Comparison of ENCODE assay signal across 25 cellular contexts in genomic region chr1:168187180-168187579, GRCh38.
"Had no signal": no experiment of that assay in that cellular context is flagged by ENCODE, and none has a peak within 500 bp of the region (broad histone marks: within the 10 kb centered on the region; RNA-seq: fewer than 3 reads in every experiment).

No MANE protein-coding gene starts in this region.

- H3K27ac Mint-ChIP-seq: activated CD4-positive, alpha-beta memory T cell treated with anti-CD3 and anti-CD28 coated beads, Interleukin-2, amount 10 ng/mL, durations not matched to agents 7 days and 5 days; activated CD4-positive, alpha-beta T cell treated with anti-CD3 and anti-CD28 coated beads, Interleukin-2, amount 10 ng/mL, durations not matched to agents 7 days and 5 days; activated naive CD4-positive, alpha-beta T cell treated with anti-CD3 and anti-CD28 coated beads, Interleukin-2, amount 50 U/mL, for 24 hours; activated naive CD8-positive, alpha-beta T cell treated with anti-CD3 and anti-CD28 coated beads, Interleukin-2, amount 50 U/mL, for 24 hours; activated T-cell treated with anti-CD3 and anti-CD28 coated beads, Interleukin-2, amount 50 U/mL, for 24 hours; activated T-helper 2 cell treated with anti-CD3 and anti-CD28 coated beads, Interferon-gamma antibody, Interleukin-2, Interleukin-4, amounts not matched to agents 10 μg/mL and 5 μg/mL and 100 μg/mL, durations not matched to agents 14 hours and 24 hours and 36 hours had no signal

- H3K9me3 ChIP-seq: colonic mucosa, esophagus squamous epithelium, left lung, lower lobe of right lung, tibial nerve had no signal

- H3K4me1 ChIP-seq: colonic mucosa, left lung had no signal

- H3K9me3 Mint-ChIP-seq: activated CD4-positive, alpha-beta memory T cell treated with anti-CD3 and anti-CD28 coated beads, Interleukin-2, amount 10 ng/mL, durations not matched to agents 7 days and 5 days; activated CD4-positive, alpha-beta T cell treated with anti-CD3 and anti-CD28 coated beads, Interleukin-2, amount 10 ng/mL, durations not matched to agents 7 days and 5 days; activated naive CD4-positive, alpha-beta T cell treated with anti-CD3 and anti-CD28 coated beads, Interleukin-2, amount 50 U/mL, for 24 hours; activated naive CD8-positive, alpha-beta T cell treated with anti-CD3 and anti-CD28 coated beads, Interleukin-2, amount 50 U/mL, for 24 hours; activated T-cell treated with anti-CD3 and anti-CD28 coated beads, Interleukin-2, amount 50 U/mL, for 24 hours; activated T-helper 2 cell treated with anti-CD3 and anti-CD28 coated beads, Interferon-gamma antibody, Interleukin-2, Interleukin-4, amounts not matched to agents 10 μg/mL and 5 μg/mL and 100 μg/mL, durations not matched to agents 14 hours and 24 hours and 36 hours; naive thymus-derived CD8-positive, alpha-beta T cell had no signal

- DNase-seq: activated CD4-positive, alpha-beta memory T cell treated with anti-CD3 and anti-CD28 coated beads, Interleukin-2, amount 10 ng/mL, durations not matched to agents 7 days and 5 days; activated CD4-positive, alpha-beta T cell treated with anti-CD3 and anti-CD28 coated beads, Interleukin-2, amount 10 ng/mL, durations not matched to agents 7 days and 5 days; activated CD4-positive, CD25-positive, alpha-beta regulatory T cell treated with anti-CD3 and anti-CD28 coated beads, Interleukin-2, amount 50 U/mL, for 72 hours; activated CD8-positive, alpha-beta memory T cell treated with anti-CD3 and anti-CD28 coated beads, Interleukin-2, amount 50 U/mL, for 48 hours; activated naive CD8-positive, alpha-beta T cell treated with anti-CD3 and anti-CD28 coated beads, Interleukin-2, amount 50 U/mL, for 24 hours; activated T-cell treated with anti-CD3 and anti-CD28 coated beads, Interleukin-2, amount 50 U/mL, for 24 hours; anterior cingulate cortex; cerebellar nuclear complex; colonic mucosa; effector CD8-positive, alpha-beta T cell; esophagus squamous epithelium; foreskin melanocyte; kidney glomerular epithelial cell; left lung; lower lobe of right lung; mesenchymal stem cell; naive thymus-derived CD8-positive, alpha-beta T cell; posterior cingulate gyrus; right cardiac atrium; stimulated activated naive CD4-positive, alpha-beta T cell treated with Interleukin-2 at 50 U/mL for 16 hours; T1000 had no signal

- H3K27ac ChIP-seq: colonic mucosa, epithelial cell of prostate, esophagus squamous epithelium, left lung, lower lobe of right lung, tibial nerve had no signal

- H3K4me3 Mint-ChIP-seq: activated CD4-positive, alpha-beta memory T cell treated with anti-CD3 and anti-CD28 coated beads, Interleukin-2, amount 10 ng/mL, durations not matched to agents 7 days and 5 days; activated CD4-positive, alpha-beta T cell treated with anti-CD3 and anti-CD28 coated beads, Interleukin-2, amount 10 ng/mL, durations not matched to agents 7 days and 5 days; activated naive CD4-positive, alpha-beta T cell treated with anti-CD3 and anti-CD28 coated beads, Interleukin-2, amount 50 U/mL, for 24 hours; activated naive CD8-positive, alpha-beta T cell treated with anti-CD3 and anti-CD28 coated beads, Interleukin-2, amount 50 U/mL, for 24 hours; activated T-cell treated with anti-CD3 and anti-CD28 coated beads, Interleukin-2, amount 50 U/mL, for 24 hours; naive thymus-derived CD8-positive, alpha-beta T cell had no signal

- H3K36me3 ChIP-seq: colonic mucosa had no signal

- H3K4me3 ChIP-seq: colonic mucosa, esophagus squamous epithelium, left lung, lower lobe of right lung, tibial nerve had no signal

- H3K27me3 Mint-ChIP-seq: activated CD4-positive, alpha-beta memory T cell treated with anti-CD3 and anti-CD28 coated beads, Interleukin-2, amount 10 ng/mL, durations not matched to agents 7 days and 5 days; activated CD4-positive, alpha-beta T cell treated with anti-CD3 and anti-CD28 coated beads, Interleukin-2, amount 10 ng/mL, durations not matched to agents 7 days and 5 days; activated naive CD4-positive, alpha-beta T cell treated with anti-CD3 and anti-CD28 coated beads, Interleukin-2, amount 50 U/mL, for 24 hours; activated naive CD8-positive, alpha-beta T cell treated with anti-CD3 and anti-CD28 coated beads, Interleukin-2, amount 50 U/mL, for 24 hours; activated T-cell treated with anti-CD3 and anti-CD28 coated beads, Interleukin-2, amount 50 U/mL, for 24 hours; naive thymus-derived CD8-positive, alpha-beta T cell had no signal

- ATAC-seq: activated naive CD8-positive, alpha-beta T cell treated with anti-CD3 and anti-CD28 coated beads, Interleukin-2, amount 50 U/mL, for 24 hours; left lung; lower lobe of right lung; naive thymus-derived CD8-positive, alpha-beta T cell; right cardiac atrium had no signal

- H3K27me3 ChIP-seq: colonic mucosa, esophagus squamous epithelium, left lung, tibial nerve had no signal
